9 cellular contexts compared by ENCODE assay signal in the genomic region with DNA sequence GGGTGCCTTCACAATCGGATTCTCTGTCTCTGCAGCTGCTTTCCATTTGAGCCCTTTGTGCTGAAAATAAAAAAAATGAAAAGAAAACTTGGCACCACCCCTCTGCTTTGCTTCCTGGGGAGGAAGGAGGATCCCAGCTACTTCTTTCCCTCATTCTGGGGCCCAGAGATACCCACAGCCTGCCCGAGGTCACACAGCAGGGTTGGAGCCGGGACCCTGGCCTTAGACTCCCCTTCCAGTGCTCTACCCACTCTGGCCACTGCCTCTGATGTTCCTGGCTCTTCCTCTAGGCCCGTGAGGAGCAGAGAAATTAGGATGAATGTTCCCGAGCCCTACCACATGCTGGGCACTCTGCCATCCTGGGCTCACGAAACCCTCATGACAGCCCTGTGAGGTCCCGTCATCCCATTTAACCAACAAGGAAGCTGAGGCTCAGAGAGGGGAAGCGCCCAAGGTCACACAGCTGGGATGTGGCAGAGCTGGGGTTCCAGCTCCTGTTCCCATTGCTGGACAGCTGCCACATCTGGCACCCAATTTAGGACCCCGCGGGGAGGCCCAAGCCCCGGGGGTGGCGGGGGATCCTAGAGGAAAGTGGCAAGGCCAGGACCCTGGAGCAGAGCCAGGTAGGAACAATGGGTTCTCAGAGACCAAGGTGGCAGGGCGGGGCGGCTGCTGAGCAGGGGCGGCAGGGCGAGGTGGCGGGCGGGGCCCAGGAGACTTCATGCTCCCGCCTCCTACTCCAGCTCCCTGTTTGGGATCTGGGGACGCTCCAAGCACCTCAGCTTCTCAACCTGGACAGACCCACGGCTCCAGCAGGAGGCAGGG.
DNase-seq lines count a peak whose midpoint lies in the region; ATAC-seq, FAIRE-seq and TF ChIP-seq lines count a peak whose summit lies in the region.
"Had no signal": no experiment of that assay in that cellular context is flagged by ENCODE, and none has a peak within 500 bp of the region (broad histone marks: within the 10 kb centered on the region; RNA-seq: fewer than 3 reads in every experiment).

No MANE protein-coding gene starts in this region.

- dilution Hi-C loops in IMR-90 (cut with HindIII; ENCODE audit: low sequenced_read_pairs, unreplicated experiment): no loop called here

- H3K4me3 ChIP-seq in IMR-90 (ENCODE audit: insufficient read depth, low read depth, low read length) (no peak overlapping the region), K562 (no peak overlapping the region), tibial artery (no peak overlapping the region)
- H3K4me3 ChIP-seq: ascending aorta had no signal

- no peak overlapping the region for H2BK5ac ChIP-seq in IMR-90 (ENCODE audit: low read depth, low read length, poor library complexity, severe bottlenecking)

- H3K4me1 ChIP-seq in IMR-90 (ENCODE audit: control insufficient read depth, insufficient read depth, low read length): peaks cover 6% of the 10 kb centered on the region; the same call in 1 of the 2 replicates
- H3K4me1 ChIP-seq in K562 (replicated peaks in 1 of 2; ENCODE audit: control insufficient read depth in 2 of 2, insufficient read depth in 2 of 2, low read length in 2 of 2): peaks cover 0 to 20% of the 10 kb centered on the region in 2 experiments; a peak in 3 of 5 replicates
- peaks cover 0 to 18% (median 5%) of the 10 kb centered on the region in 4 donors for H3K4me1 ChIP-seq in tibial artery

- H2BK120ac ChIP-seq in IMR-90 (ENCODE audit: low read depth, low read length): peak overlapping the region; percentile 26; the same call in 1 of the 2 replicates

- H2BK20ac ChIP-seq in IMR-90 (ENCODE audit: low read depth, low read length): peak overlapping the region; percentile 65; the same call in 1 of the 2 replicates

- POLR2A ChIA-PET in IMR-90 (lab: Charles Lee; ENCODE audit: unreplicated experiment): no interaction called here
- POLR2A ChIA-PET in K562 (lab: Yijun Ruan, JAX): interaction anchor here (0.6 to 1.2 kb wide), 3 partner anchors 9 to 77 kb away, joined by 3 to 4 read pairs (median 3); a partner anchor contains a TSS

- CTCF ChIA-PET in IMR-90 (lab: Yijun Ruan, JAX): no interaction called here
- CTCF ChIA-PET in K562 (lab: Yijun Ruan, JAX; ENCODE audit: low intra/inter-chr PET ratio): interaction anchor here (0.6 kb wide), 1 partner anchor 194 kb away, joined by 3 read pairs; no protein-coding TSS in a partner anchor

- no peaks in the 10 kb centered on the region for H3K36me3 ChIP-seq in IMR-90 (ENCODE audit: control insufficient read depth, insufficient read depth, low read length)
- H3K36me3 ChIP-seq in K562 (ENCODE audit: control insufficient read depth, insufficient read depth, low read length): no peaks in the 10 kb centered on the region
- H3K36me3 ChIP-seq in tibial artery: no peaks in the 10 kb centered on the region
- H3K36me3 ChIP-seq: ascending aorta had no signal

- H3K9me3 ChIP-seq in IMR-90 (ENCODE audit: control insufficient read depth, insufficient read depth, low read length) (no peaks in the 10 kb centered on the region), K562 (replicated peaks; ENCODE audit: control insufficient read depth, insufficient read depth, low read depth, low read length) (no peaks in the 10 kb centered on the region), tibial artery (no peaks in the 10 kb centered on the region)
- H3K9me3 ChIP-seq: ascending aorta had no signal

- in situ Hi-C loops in IMR-90 (cut with MboI; ENCODE audit: low sequenced_read_pairs) (no loop called here), K562 (cut with MboI) (no loop called here), KBM-7 (cut with MboI; ENCODE audit: low pct_unique_long_range_greater_than_20kb, low sequenced_read_pairs) (no loop called here)

- H3K4ac ChIP-seq in IMR-90 (ENCODE audit: low read depth, low read length): peak overlapping the region; percentile 76

- TF ChIP-seq CTCF in IMR-90 (conservative IDR thresholded peaks at IDR 0.05; ENCODE audit: low read depth, low read length) (no peak), K562 (IDR thresholded peaks at IDR 0.05 in 2 of 3, conservative IDR thresholded peaks at IDR 0.05 in 1 of 3; ENCODE audit: insufficient read depth in 2 of 3, low read depth in 1 of 3, low read length in 3 of 3) (no peak), tibial artery (IDR thresholded peaks at IDR 0.05) (no peak)

- no peak overlapping the region for H3K56ac ChIP-seq in IMR-90 (ENCODE audit: extremely low read depth, insufficient read depth, low read length)

- peak overlapping the region; percentile 41 to 58; a peak in 2 of 4 replicates for H4K8ac ChIP-seq in IMR-90 (ENCODE audit: low read depth in 2 of 2, low read length in 2 of 2)

- DNase-seq in IMR-90: peak; percentile 36
- DNase-seq in K562 (ENCODE audit: extremely low read depth in 1 of 4, low spot score in 3 of 4): peak in 2 of 4 experiments; percentile 64 to 65
- peak; percentile 91 to 94 for DNase-seq in left colon
- peak; percentile 81 to 86 for DNase-seq in tibial artery
- DNase-seq in KBM-7: no peak
- DNase-seq in GOT3 (lab: John Stamatoyannopoulos, UW): no peak
- no peak for DNase-seq in Kasumi-1 (lab: John Stamatoyannopoulos, UW)
- DNase-seq: T-helper 17 cell had no signal

- H3K14ac ChIP-seq in IMR-90 (replicated peaks; ENCODE audit: low read depth, low read length): 0 out of 2 replicates have a peak overlapping the region, but pooled peaks have one; percentile 21

- H3K9me1 ChIP-seq in IMR-90 (ENCODE audit: insufficient read depth, low read length) (peaks cover 4% of the 10 kb centered on the region), K562 (ENCODE audit: control insufficient read depth, insufficient read depth, low read length) (no peaks in the 10 kb centered on the region)

- ATAC-seq in IMR-90 (ENCODE audit: low read depth) (no peak), K562 (no peak; the same call in 2 of the 3 replicates), left colon (peak; percentile 90)
- ATAC-seq: T-helper 17 cell had no signal

- H3K9ac ChIP-seq in IMR-90 (ENCODE audit: low read depth, low read length): no peak overlapping the region
- H3K9ac ChIP-seq in K562 (ENCODE audit: insufficient read depth in 1 of 2, low read depth in 2 of 2, low read length in 2 of 2): peak overlapping the region in 1 of 2 experiments; percentile 70; a peak in 2 of 4 replicates

- no TSS peak for BruUV-seq in IMR-90 (replicated peaks; lab: Mats Ljungman, UMichigan)
- no TSS peak for BruUV-seq in K562 (replicated peaks; lab: Mats Ljungman, UMichigan)

- H2AK5ac ChIP-seq in IMR-90 (ENCODE audit: low read depth, low read length): peak overlapping the region; percentile 77; the same call in 1 of the 2 replicates

- WGBS in IMR-90 (ENCODE audit: extremely low coverage in 2 of 2, insufficient read length in 1 of 2), 2 experiments: 81% methylated on average over 8 of the region's 21 CpGs; no CpG with 5 or more reads in 1 of the 2 experiments
- 38% methylated on average over 18 of the region's 21 CpGs for WGBS in K562 (ENCODE audit: insufficient coverage, low coverage, missing lambda C conversion rate)

- H3K27me3 ChIP-seq in IMR-90 (ENCODE audit: control insufficient read depth, insufficient read depth, low read length): no peaks in the 10 kb centered on the region
- H3K27me3 ChIP-seq in K562 (ENCODE audit: control insufficient read depth in 2 of 2, insufficient read depth in 2 of 2, low read length in 2 of 2): no peaks in the 10 kb centered on the region
- H3K27me3 ChIP-seq in tibial artery: no peaks in the 10 kb centered on the region
- H3K27me3 ChIP-seq: ascending aorta had no signal

- no peak overlapping the region for H4K91ac ChIP-seq in IMR-90 (ENCODE audit: insufficient read depth, low read depth, low read length)

- H3K79me1 ChIP-seq in IMR-90 (ENCODE audit: low read depth in 1 of 2, low read length in 2 of 2): no peaks in the 10 kb centered on the region

- peak overlapping the region; percentile 58 for H2AFZ ChIP-seq in IMR-90 (replicated peaks; ENCODE audit: low read length, poor library complexity)
- H2AFZ ChIP-seq in K562 (ENCODE audit: low read depth, low read length): 0 out of 2 replicates have a peak overlapping the region, but pooled peaks have one; percentile 23

- H2AK9ac ChIP-seq in IMR-90 (replicated peaks; ENCODE audit: low read depth, low read length, poor library complexity): peak overlapping the region; percentile 76

- no peak for TF ChIP-seq POLR2A in IMR-90 (IDR thresholded peaks at IDR 0.05; ENCODE audit: low read depth, low read length)
- TF ChIP-seq POLR2A in K562 (conservative IDR thresholded peaks at IDR 0.05): no peak

- H4K20me1 ChIP-seq in IMR-90 (ENCODE audit: insufficient read depth, low read length) (no peaks in the 10 kb centered on the region; the same call in 1 of the 2 replicates), K562 (replicated peaks; ENCODE audit: control insufficient read depth, insufficient read depth, low read length) (no peaks in the 10 kb centered on the region)

- peak overlapping the region; percentile 27; the same call in 1 of the 2 replicates for H4K5ac ChIP-seq in IMR-90 (ENCODE audit: low read depth, low read length)

- no peak overlapping the region for H3K23ac ChIP-seq in IMR-90 (ENCODE audit: low read depth, low read length)

- FAIRE-seq in K562 (lab: Jason Lieb, UNC): no peak

- no peak overlapping the region; the same call in 1 of the 2 replicates for H3K18ac ChIP-seq in IMR-90 (ENCODE audit: low read depth, low read length)

- TF ChIP-seq RAD21 in IMR-90 (IDR thresholded peaks at IDR 0.05; ENCODE audit: low read length) (no peak), K562 (CRISPR knock-in tag; conservative IDR thresholded peaks at IDR 0.05 in 1 of 2, IDR thresholded peaks at IDR 0.05 in 1 of 2) (no peak)

- H3K27ac ChIP-seq in IMR-90 (ENCODE audit: insufficient read depth, low read length): no peak overlapping the region
- no peak overlapping the region for H3K27ac ChIP-seq in K562 (ENCODE audit: extremely low read depth, low read depth, low read length)
- H3K27ac ChIP-seq in tibial artery: peak overlapping the region; percentile 11 to 18
- H3K27ac ChIP-seq: ascending aorta had no signal

- no peak for TF ChIP-seq EP300 in K562 (IDR thresholded peaks at IDR 0.05; ENCODE audit: low read length)

- H3K4me2 ChIP-seq in IMR-90 (ENCODE audit: low read depth, low read length) (no peak overlapping the region), K562 (ENCODE audit: insufficient read depth, low read length) (no peak overlapping the region)

- intact Hi-C loops in IMR-90 (cut with micrococcal nuclease): no loop called here
- intact Hi-C loops in K562 (cut with micrococcal nuclease): no loop called here
- intact Hi-C loops in left colon (cut with DNase I, micrococcal nuclease): no loop called here
- intact Hi-C loops in tibial artery (cut with DNase I; ENCODE audit: low total_unique reads): no loop called here

- H3K79me2 ChIP-seq in K562 (ENCODE audit: control insufficient read depth, insufficient read depth, low read length): no peaks in the 10 kb centered on the region

- H2BK15ac ChIP-seq in IMR-90 (ENCODE audit: low read depth, low read length): 0 out of 3 replicates have a peak overlapping the region, but pooled peaks have one; percentile 0

TF ChIP-seq in IMR-90, 13 proteins besides CTCF, POLR2A, EP300 and RAD21 (continues in another document):
- TF ChIP-seq FOS (IDR thresholded peaks at IDR 0.05; ENCODE audit: low read depth, low read length) (no peak), SMC3 (IDR thresholded peaks at IDR 0.05; ENCODE audit: low read depth, low read length) (no peak)

TF ChIP-seq in K562, 482 proteins besides CTCF, POLR2A, EP300 and RAD21 (continues in another document):
- no peak for TF ChIP-seq THRAP3 (IDR thresholded peaks at IDR 0.05; ENCODE audit: borderline replicate concordance)

Comparison
In these comparisons a context has a peak if more than half of its experiments do, and no peak if none do; other contexts are left out.
1. DNase-seq: peak in IMR-90 (single experiment), left colon (2 of 2) and tibial artery (2 of 2); none in KBM-7 (single experiment), GOT3 (single experiment) and Kasumi-1 (0 of 2).
2. H3K27ac ChIP-seq: peak in tibial artery (2 of 2); none in IMR-90 (single experiment) and K562 (single experiment).